Comparison of ENCODE assay signal across 9 cellular contexts in the genomic region with DNA sequence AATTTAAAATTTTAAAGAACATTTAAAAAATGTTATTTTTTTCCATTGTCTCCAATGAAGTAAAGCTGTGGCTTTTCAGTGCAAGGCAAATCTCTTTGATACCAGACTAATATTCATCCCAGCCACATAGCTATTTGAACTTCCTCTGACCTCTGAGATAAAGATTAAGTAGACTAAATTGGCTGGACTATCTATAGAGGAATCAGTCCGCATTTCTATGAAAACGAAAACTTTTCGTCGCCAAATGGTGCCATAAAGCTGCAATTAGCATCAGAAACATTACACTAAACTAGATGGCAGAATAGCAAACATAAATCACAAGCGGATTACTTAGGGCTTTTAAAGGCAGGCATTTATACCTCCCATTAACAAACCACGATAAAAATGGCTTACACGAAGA.
"Had no signal": no experiment of that assay in that cellular context is flagged by ENCODE, and none has a peak within 500 bp of the region (broad histone marks: within the 10 kb centered on the region; RNA-seq: fewer than 3 reads in every experiment).

No MANE protein-coding gene starts in this region.

- FAIRE-seq: K562 had no signal

- ATAC-seq: HCT116, K562 had no signal

- H3K4me3 ChIP-seq: GM23248, K562 had no signal

- H2AFZ ChIP-seq: GM23248 had no signal

- H3K27ac ChIP-seq: GM23248, HL-60 had no signal

- DNase-seq: GM23248, GOT3, H9, HFFc6, IMR-90, KG1 had no signal
